ENCODE assay signal across 24 cellular contexts in genomic region chrX:153409414-153410101, GRCh38. TPM values are rescaled to one million over a fixed set of nuclear protein-coding genes. Genes with fewer than 3 reads are reported as not detected.
"Had no signal": no experiment of that assay in that cellular context is flagged by ENCODE, and none has a peak within 500 bp of the region (broad histone marks: within the 10 kb centered on the region; RNA-seq: fewer than 3 reads in every experiment).

No MANE protein-coding gene starts in this region.

- H3K4me3 ChIP-seq: MG63 had no signal

- H3K9me3 ChIP-seq: MG63, SK-N-SH had no signal

- DNase-seq: IMR-90, Karpas-422, KG1, MG63, NCI-H1092, NCI-H1105 treated with DMSO at 0.1 percent for 48 hours, NCI-H1417 treated with DMSO at 0.1 percent for 48 hours, NCI-H146, NCI-H1694 treated with DMSO at 0.1 percent for 48 hours, NCI-H2029, NCI-H2081 treated with DMSO at 0.1 percent for 48 hours, NCI-H2171, NCI-H226, NCI-H446, NCI-H510A, NCI-H524 treated with DMSO at 0.1 percent for 48 hours, NCI-H69, NCI-H774, SHP77, SK-N-SH, SW 1271 had no signal

- H3K27me3 ChIP-seq: MG63 had no signal

- H3K27ac ChIP-seq: RWPE1 had no signal

- H3K36me3 ChIP-seq: MG63 had no signal

RNA-seq across cellular contexts. Expression of gene ZFP92, which starts 1.7 kb away (rescaled TPM):
- total RNA-seq: HT-29 had no signal

RNA-seq across cellular contexts. Expression of gene PNMA6E, which starts 8.4 kb away (rescaled TPM):
- total RNA-seq: HT-29, IMR-90, SK-MEL-5 had no signal
- polyA plus RNA-seq: IMR-90, SK-N-SH had no signal
